8 cellular contexts compared by ENCODE assay signal in the genomic region with DNA sequence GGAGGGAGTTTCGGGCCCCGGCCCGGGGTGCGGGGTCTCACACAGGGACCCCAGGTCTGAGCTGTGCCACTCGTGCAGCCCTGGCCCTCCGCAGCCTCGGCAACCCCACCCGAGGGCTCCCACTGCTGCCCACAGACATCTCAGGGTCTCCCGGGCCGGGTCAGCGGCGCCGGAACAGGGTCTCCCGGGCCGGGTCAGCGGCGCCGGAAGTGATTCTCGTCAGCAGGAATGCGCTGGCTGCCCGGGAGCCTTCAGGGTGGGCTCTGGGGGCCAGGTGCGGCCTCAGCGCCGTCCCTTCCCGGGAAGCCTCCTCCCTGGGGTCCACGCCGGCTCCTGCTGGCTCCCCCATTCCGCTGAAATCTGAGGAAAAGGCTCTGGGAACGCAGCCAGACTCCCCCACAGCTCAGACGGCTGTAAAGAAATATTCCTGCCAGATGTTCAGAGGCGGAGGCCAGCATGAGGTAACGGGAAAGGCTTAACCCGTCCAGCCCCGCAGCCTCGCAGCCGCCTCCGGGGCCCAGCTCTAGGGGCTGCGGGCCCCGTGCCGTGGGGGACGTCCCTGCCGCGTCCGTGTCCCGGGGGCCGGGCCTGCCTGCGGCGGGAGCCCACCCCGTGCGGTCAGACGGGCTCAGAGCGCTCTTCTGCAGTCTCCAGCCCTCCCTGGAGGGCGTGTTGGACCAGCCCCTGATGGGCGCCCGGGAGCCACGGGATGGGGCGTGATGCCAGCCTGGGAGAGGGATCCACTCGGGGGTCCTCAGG. TPM values are rescaled to one million over a fixed set of nuclear protein-coding genes. Genes with fewer than 3 reads are reported as not detected.
A peak's percentile ranks its signal among the peaks of the same experiment; 100 is the strongest.
DNase-seq lines count a peak whose midpoint lies in the region; ATAC-seq, FAIRE-seq and TF ChIP-seq lines count a peak whose summit lies in the region.

No MANE protein-coding gene starts in this region.

- DNase-seq in GM12892 (ENCODE audit: insufficient read length) (peak; percentile 25), SJCRH30 (peak; percentile 85 to 89), fibroblast of pulmonary artery (ENCODE audit: low read depth) (peak; percentile 96), osteoblast (ENCODE audit: insufficient read length, low spot score, missing footprints) (peak; percentile 96)
- DNase-seq in stimulated activated CD4-positive, alpha-beta T cell treated with anti-CD3 and anti-CD28 coated beads, Interleukin-2, amount 100 ng/mL, for 24 hours: no peak
- no peak for DNase-seq in stimulated activated CD4-positive, alpha-beta T cell treated with anti-CD3 and anti-CD28 coated beads, Interleukin-2, amount 100 ng/mL, for 48 hours

- no peaks in the 10 kb centered on the region for H3K9me3 ChIP-seq in SJCRH30 (replicated peaks)
- no peaks in the 10 kb centered on the region for H3K9me3 ChIP-seq in osteoblast (ENCODE audit: low read depth, low read length)

- TF ChIP-seq CTCF in fibroblast of pulmonary artery (IDR thresholded peaks at IDR 0.05; ENCODE audit: low read length, missing control alignments) (no peak), osteoblast (IDR thresholded peaks at IDR 0.05; ENCODE audit: extremely low read depth, low read depth, low read length) (no peak)

- peak overlapping the region; percentile 10 for H2AFZ ChIP-seq in osteoblast (ENCODE audit: low read length)

- no peak for ATAC-seq in GM21737 (IDR thresholded peaks at IDR 0.05; ENCODE audit: unreplicated experiment)
- ATAC-seq in HG03280 (IDR thresholded peaks at IDR 0.05; ENCODE audit: unreplicated experiment): no peak

- H3K79me2 ChIP-seq in osteoblast (ENCODE audit: insufficient read depth, low read length): no peaks in the 10 kb centered on the region

- peak overlapping the region; percentile 56 for H3K4me3 ChIP-seq in SJCRH30
- peak overlapping the region; percentile 44 for H3K4me3 ChIP-seq in fibroblast of pulmonary artery (replicated peaks; ENCODE audit: low read depth, low read length)
- peak overlapping the region; percentile 73 for H3K4me3 ChIP-seq in osteoblast (ENCODE audit: insufficient read depth, low read length)

- peak overlapping the region; percentile 85 for H3K27ac ChIP-seq in SJCRH30
- peak overlapping the region; percentile 92 for H3K27ac ChIP-seq in osteoblast (ENCODE audit: low read depth, low read length)

- no peaks in the 10 kb centered on the region for H4K20me1 ChIP-seq in osteoblast (ENCODE audit: insufficient read depth, low read length)

- peaks cover 28% of the 10 kb centered on the region for H3K4me1 ChIP-seq in SJCRH30
- H3K4me1 ChIP-seq in osteoblast (ENCODE audit: insufficient read depth, low read length): peaks cover 36% of the 10 kb centered on the region

- peak overlapping the region; percentile 90 for H3K4me2 ChIP-seq in osteoblast (ENCODE audit: insufficient read depth, low read length)

- H3K27me3 ChIP-seq in SJCRH30 (no peaks in the 10 kb centered on the region), osteoblast (ENCODE audit: insufficient read depth, low read length) (no peaks in the 10 kb centered on the region)

- FAIRE-seq in GM12892 (lab: Jason Lieb, UNC): no peak

- no peak for TF ChIP-seq POLR2A in GM12892 (IDR thresholded peaks at IDR 0.05; ENCODE audit: low read depth, low read length)

- H3K36me3 ChIP-seq in SJCRH30 (no peaks in the 10 kb centered on the region), osteoblast (ENCODE audit: insufficient read depth, low read length) (no peaks in the 10 kb centered on the region)

RNA-seq across cellular contexts. Expression of a gene that starts 8.7 kb away (rescaled TPM):
- not detected for polyA plus RNA-seq in GM12892 (2012; ENCODE audit: missing spikeins)
- total RNA-seq in SJCRH30 (2014; rRNA removed; shearing (Covaris generic)): 12.6 and 13.3 TPM in 2 replicates
- total RNA-seq in osteoblast: 1,531 and 1,612 TPM in 2 replicates

Comparison
In these comparisons a context has a peak if more than half of its experiments do, and no peak if none do; other contexts are left out.
1. DNase-seq: peak in GM12892 (single experiment), SJCRH30 (2 of 2), fibroblast of pulmonary artery (single experiment) and osteoblast (single experiment); none in stimulated activated CD4-positive, alpha-beta T cell treated with anti-CD3 and anti-CD28 coated beads, Interleukin-2, amount 100 ng/mL, for 24 hours (0 of 2) and stimulated activated CD4-positive, alpha-beta T cell treated with anti-CD3 and anti-CD28 coated beads, Interleukin-2, amount 100 ng/mL, for 48 hours (0 of 2).
2. RNA of a gene that starts 8.7 kb away (total RNA-seq): 1,531 to 1,612 TPM in osteoblast; 12.6 to 13.3 TPM in SJCRH30; every median in the first group is over 100 times any median in the second.
3. Peak in every context shown above with its lines, with median percentiles within 50 percentile points of each other: H3K4me3 ChIP-seq.